Comparison of ENCODE assay signal across 9 cellular contexts in the genomic region with DNA sequence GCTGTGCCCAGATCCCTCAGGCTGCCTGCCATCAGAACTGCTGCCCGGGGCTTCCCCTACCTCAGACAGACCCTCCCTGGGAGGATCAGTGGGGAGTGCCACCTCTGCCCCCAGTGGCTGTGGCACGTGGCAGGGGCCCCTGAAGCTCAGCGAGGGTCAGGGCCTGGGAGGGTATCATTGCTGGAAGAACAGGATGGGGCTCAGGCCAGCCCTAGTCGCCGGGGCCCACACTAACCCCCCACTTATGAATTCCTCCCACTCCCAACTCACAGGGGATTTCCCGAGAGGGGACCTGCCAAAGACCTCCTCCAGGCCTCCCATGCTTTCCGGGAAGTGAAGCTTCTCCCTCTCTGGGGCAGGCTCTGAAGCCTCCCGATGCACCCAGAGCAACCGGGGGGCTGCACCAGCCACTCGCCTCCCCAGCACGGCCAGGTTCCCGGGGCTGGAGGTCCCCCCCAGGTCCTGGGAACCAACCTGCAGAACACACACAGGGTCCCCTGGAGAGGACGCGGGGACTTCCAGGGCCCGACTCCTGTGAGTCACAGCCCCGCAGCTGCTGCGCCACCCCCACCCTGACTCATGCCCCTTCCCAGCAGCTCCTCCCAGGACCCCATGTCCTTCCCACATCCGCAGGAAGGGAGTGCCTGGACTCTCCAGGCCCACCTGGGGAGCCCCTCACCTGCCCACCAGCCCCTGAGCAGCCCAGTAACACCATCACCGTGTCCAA. TPM values are rescaled to one million over a fixed set of nuclear protein-coding genes. Genes with fewer than 3 reads are reported as not detected.
DNase-seq lines count a peak whose midpoint lies in the region; ATAC-seq, FAIRE-seq and TF ChIP-seq lines count a peak whose summit lies in the region.
"Had no signal": no experiment of that assay in that cellular context is flagged by ENCODE, and none has a peak within 500 bp of the region (broad histone marks: within the 10 kb centered on the region; RNA-seq: fewer than 3 reads in every experiment).

No MANE protein-coding gene starts in this region.

- no peaks in the 10 kb centered on the region for H4K20me1 ChIP-seq in GM12878 (ENCODE audit: control insufficient read depth, insufficient read depth)

- in situ Hi-C loops in GM12878 (cut with MboI): no loop called here

- RAD21 ChIA-PET in GM12878 (lab: Charles Lee; ENCODE audit: unreplicated experiment): interaction anchor here (0.6 to 1.6 kb wide), 5 partner anchors 9 to 499 kb away, joined by 3 to 4 read pairs (median 3); a partner anchor contains a TSS

- H2AFZ ChIP-seq in GM12878 (ENCODE audit: control insufficient read depth, low read depth, low read length): no peak overlapping the region

- no peak for FAIRE-seq in GM12878 (lab: Jason Lieb, UNC)
- FAIRE-seq: islet of Langerhans had no signal

- H3K9me3 ChIP-seq in GM12878 (replicated peaks; ENCODE audit: control insufficient read depth, insufficient read depth, low read length) (no peaks in the 10 kb centered on the region), suprapubic skin (no peaks in the 10 kb centered on the region)

- TF ChIP-seq CTCF in BJ (IDR thresholded peaks at IDR 0.05; ENCODE audit: insufficient read depth, low read depth, low read length): no peak
- no peak for TF ChIP-seq CTCF in GM12878 (IDR thresholded peaks at IDR 0.05 in 2 of 3, conservative IDR thresholded peaks at IDR 0.05 in 1 of 3; ENCODE audit: control insufficient read depth in 2 of 3, extremely low read depth in 1 of 3, insufficient read depth in 1 of 3, low read depth in 3 of 3, low read length in 3 of 3)
- TF ChIP-seq CTCF in suprapubic skin (IDR thresholded peaks at IDR 0.05): no peak

- H3K27me3 ChIP-seq in BJ (ENCODE audit: control insufficient read depth, insufficient read depth, low read length) (no peaks in the 10 kb centered on the region), GM12878 (replicated peaks in 1 of 2; ENCODE audit: control insufficient read depth in 2 of 2, insufficient read depth in 2 of 2, low read length in 1 of 2) (no peaks in the 10 kb centered on the region), suprapubic skin (no peaks in the 10 kb centered on the region)

- CTCF ChIA-PET in BJ (lab: Yijun Ruan, JAX): interaction anchor here (0.6 to 1.1 kb wide), 4 partner anchors 9 to 161 kb away, joined by 3 to 4 read pairs (median 4); a partner anchor contains a TSS
- CTCF ChIA-PET in GM12878 (lab: Yijun Ruan, JAX): interaction anchor here (1.0 to 1.6 kb wide), 2 partner anchors 9 to 162 kb away, joined by 4 to 8 read pairs; a partner anchor contains a TSS

- H3K4me1 ChIP-seq in GM12878 (ENCODE audit: control insufficient read depth, insufficient read depth, low read length) (peaks cover 16% of the 10 kb centered on the region), suprapubic skin (peaks cover 57% of the 10 kb centered on the region)

- SMC1A ChIA-PET in GM12878 (lab: Charles Lee; ENCODE audit: uncharacterized antibody, unreplicated experiment): interaction anchor here (1.3 to 1.6 kb wide), 3 partner anchors 37 to 161 kb away, joined by 3 to 4 read pairs (median 3); a partner anchor contains a TSS

- TF ChIP-seq POLR2A in GM12878 (IDR thresholded peaks at IDR 0.05; ENCODE audit: low read depth, low read length): peak; percentile 52
- no peak for TF ChIP-seq POLR2A in suprapubic skin (IDR thresholded peaks at IDR 0.05)

- H3K9ac ChIP-seq in GM12878 (ENCODE audit: control insufficient read depth, insufficient read depth, low read length): no peak overlapping the region; the same call in 1 of the 2 replicates

- H3K36me3 ChIP-seq in BJ (ENCODE audit: control insufficient read depth, insufficient read depth, low read length): peaks cover 21% of the 10 kb centered on the region
- no peaks in the 10 kb centered on the region; a peak in 2 of 4 replicates for H3K36me3 ChIP-seq in GM12878 (ENCODE audit: control insufficient read depth in 2 of 2, insufficient read depth in 2 of 2, low read length in 1 of 2)
- peaks cover 10% of the 10 kb centered on the region for H3K36me3 ChIP-seq in suprapubic skin

- H3K27ac ChIP-seq in GM12878 (ENCODE audit: control insufficient read depth, insufficient read depth) (peak overlapping the region; percentile 75), suprapubic skin (peak overlapping the region; percentile 86)

- POLR2A ChIA-PET in BJ (lab: Charles Lee) (interaction anchor here (0.8 kb wide), 1 partner anchor 9 kb away, joined by 6 read pairs; a partner anchor contains a TSS), GM12878 (lab: Charles Lee) (interaction anchor here (0.6 to 1.6 kb wide), 3 partner anchors 93 to 161 kb away, joined by 3 to 7 read pairs (median 3); a partner anchor contains a TSS)

- TF ChIP-seq EP300 in GM12878 (IDR thresholded peaks at IDR 0.05; ENCODE audit: borderline replicate concordance in 1 of 2, control insufficient read depth in 1 of 2, low read depth in 2 of 2, low read length in 2 of 2) (0 out of 4 replicates have a peak, but pooled peaks of 1 of the 2 experiments have one; percentile 21), suprapubic skin (IDR thresholded peaks at IDR 0.05) (no peak)

- peak overlapping the region; percentile 19 for H3K4me2 ChIP-seq in GM12878 (ENCODE audit: control insufficient read depth, insufficient read depth)

- peak; percentile 51 for DNase-seq in BJ (ENCODE audit: low read depth)
- DNase-seq in LHCN-M2 (ENCODE audit: low read depth): peak; percentile 93
- peak; percentile 30 for DNase-seq in GM12878 (ENCODE audit: low read depth, low spot score)
- peak; percentile 27 for DNase-seq in left kidney (ENCODE audit: low read depth, low spot score)
- DNase-seq in suprapubic skin (ENCODE audit: low spot score in 2 of 2): peak in 1 of 2 donors; percentile 77
- no peak for DNase-seq in NCI-H446 (lab: John Stamatoyannopoulos, UW)

- WGBS in GM12878 (ENCODE audit: insufficient coverage, insufficient replicate concordance, low lambda C conversion rate, missing lambda C conversion rate): 8% methylated on average over 18 of the region's 19 CpGs
- WGBS in suprapubic skin: 30% methylated on average over 11 of the region's 19 CpGs

- ATAC-seq in GM12878 (peak; percentile 78), GM21528 (IDR thresholded peaks at IDR 0.05; ENCODE audit: low FRiP score, unreplicated experiment) (no peak), GM21526 (IDR thresholded peaks at IDR 0.05; ENCODE audit: low FRiP score, unreplicated experiment) (no peak)

- no peak overlapping the region for H3K4me3 ChIP-seq in BJ (ENCODE audit: low read depth, low read length)
- no peak overlapping the region for H3K4me3 ChIP-seq in GM12878
- peak overlapping the region; percentile 47 for H3K4me3 ChIP-seq in suprapubic skin

- no peaks in the 10 kb centered on the region for H3K79me2 ChIP-seq in GM12878 (ENCODE audit: control insufficient read depth, insufficient read depth, low read length)

- no TSS peak for BruUV-seq in GM12878 (replicated peaks; lab: Mats Ljungman, UMichigan)

- no peak for TF ChIP-seq RAD21 in GM12878 (IDR thresholded peaks at IDR 0.05; ENCODE audit: insufficient read depth, low read depth, low read length)

- intact Hi-C loops in GM12878 (cut with micrococcal nuclease; ENCODE audit: unreplicated experiment): loop anchor here (2.0 kb wide), 1 partner anchor 88 kb away; no protein-coding TSS in a partner anchor

RNA-seq across cellular contexts. Expression of a gene that starts 2.5 kb away (rescaled TPM):
- polyA plus RNA-seq in BJ (2011; rRNA removed): 2.1 and 3.2 TPM in 2 replicates
- 0.46 TPM in 1 of 2 replicates, not detected in the other for polyA minus RNA-seq in BJ (2011; rRNA and poly(A)+ RNA removed)
- 6.2 and 6.7 TPM in 2 replicates for total RNA-seq in LHCN-M2 (2014; rRNA removed)
- 1.0 TPM for polyA plus RNA-seq in LHCN-M2 (2012)
- total RNA-seq in GM12878 (2013; cell fraction: nucleolus; rRNA removed): not detected in 2 replicates
- total RNA-seq in GM12878 (2014; rRNA removed): 0.71 and 1.8 TPM in 2 replicates
- total RNA-seq in GM12878 (2014; rRNA removed; fragmentation: Illumina TruSeq; extraction: Trizol): not detected in 2 replicates
- not detected in 2 replicates for total RNA-seq in GM12878 (2021)
- polyA plus RNA-seq in GM12878 (2011; ENCODE audit: low read depth): not detected
- polyA plus RNA-seq in GM12878 (2011; rRNA removed): not detected in 2 replicates
- polyA plus RNA-seq in GM12878 (2011; cell fraction: cytosol; rRNA removed): 0.75 and 1.7 TPM in 2 replicates
- 11.0 and 11.6 TPM in 2 replicates for polyA plus RNA-seq in GM12878 (2011; cell fraction: nucleus; rRNA removed)
- 0.38 and 0.65 TPM in 2 replicates for polyA plus RNA-seq in GM12878 (2012)
- polyA plus RNA-seq in GM12878 (2014; fragmentation: Illumina TruSeq; extraction: Trizol): not detected in 2 replicates
- not detected for polyA plus RNA-seq in GM12878 (2014; fragmentation: Nextera tagmentation; extraction: Ambion mirVana)
- polyA plus RNA-seq in GM12878 (2014; rRNA removed): 1.9 and 2.2 TPM in 2 replicates
- polyA plus RNA-seq in GM12878 (2016; fragmentation: Nextera tagmentation; extraction: Ambion mirVana): under 1 TPM in 1 of 2 experiments, not detected in 1; 0.67 TPM
- polyA minus RNA-seq in GM12878 (2011; rRNA and poly(A)+ RNA removed): not detected in 2 replicates
- polyA minus RNA-seq in GM12878 (2011; cell fraction: cytosol; rRNA and poly(A)+ RNA removed): not detected in 2 replicates
- not detected in 2 replicates for polyA minus RNA-seq in GM12878 (2011; cell fraction: nucleus; rRNA and poly(A)+ RNA removed)
- total RNA-seq in suprapubic skin: 10 to 100 TPM in 2 of 4 donors, 1 to 10 TPM in 2; 2.1 to 16.1 (median 11.1) TPM

RNA-seq across cellular contexts. Expression of a gene that starts 8.9 kb away (rescaled TPM):
- polyA plus RNA-seq in BJ (2011; rRNA removed): 29.3 and 41.9 TPM in 2 replicates
- 14.8 and 16.4 TPM in 2 replicates for polyA minus RNA-seq in BJ (2011; rRNA and poly(A)+ RNA removed)
- 49.4 and 54.8 TPM in 2 replicates for total RNA-seq in LHCN-M2 (2014; rRNA removed)
- polyA plus RNA-seq in LHCN-M2 (2012): 38.1 TPM
- total RNA-seq in GM12878 (2013; cell fraction: nucleolus; rRNA removed): 70.8 and 77.8 TPM in 2 replicates
- 40.6 and 41.6 TPM in 2 replicates for total RNA-seq in GM12878 (2014; rRNA removed)
- total RNA-seq in GM12878 (2014; rRNA removed; fragmentation: Illumina TruSeq; extraction: Trizol): 18.2 and 21.6 TPM in 2 replicates
- total RNA-seq in GM12878 (2021): 52.1 and 55.1 TPM in 2 replicates
- polyA plus RNA-seq in GM12878 (2011; ENCODE audit: low read depth): 11.9 TPM
- polyA plus RNA-seq in GM12878 (2011; rRNA removed): 23.1 and 27.6 TPM in 2 replicates
- polyA plus RNA-seq in GM12878 (2011; cell fraction: cytosol; rRNA removed): 33.0 and 47.4 TPM in 2 replicates
- 80.3 and 106 TPM in 2 replicates for polyA plus RNA-seq in GM12878 (2011; cell fraction: nucleus; rRNA removed)
- 27.1 and 27.9 TPM in 2 replicates for polyA plus RNA-seq in GM12878 (2012)
- polyA plus RNA-seq in GM12878 (2014; fragmentation: Illumina TruSeq; extraction: Trizol): 5.2 and 11.7 TPM in 2 replicates
- polyA plus RNA-seq in GM12878 (2014; fragmentation: Nextera tagmentation; extraction: Ambion mirVana): 1 to 10 TPM in 1 of 2 experiments, under 1 TPM in 1; 0.37 to 3.5 TPM
- polyA plus RNA-seq in GM12878 (2014; rRNA removed): 42.6 and 49.0 TPM in 2 replicates
- polyA plus RNA-seq in GM12878 (2016; fragmentation: Nextera tagmentation; extraction: Ambion mirVana): 10 to 100 TPM; 66.8 to 71.7 TPM
- 22.1 and 28.6 TPM in 2 replicates for polyA minus RNA-seq in GM12878 (2011; rRNA and poly(A)+ RNA removed)
- 7.5 and 9.1 TPM in 2 replicates for polyA minus RNA-seq in GM12878 (2011; cell fraction: cytosol; rRNA and poly(A)+ RNA removed)
- polyA minus RNA-seq in GM12878 (2011; cell fraction: nucleus; rRNA and poly(A)+ RNA removed): 29.5 and 51.3 TPM in 2 replicates
- total RNA-seq in suprapubic skin: 10 to 100 TPM; 22.1 to 31.9 (median 27.6) TPM

RNA-seq across cellular contexts. Expression of a gene that starts 8.9 kb away (rescaled TPM):
- polyA plus RNA-seq in BJ (2011; rRNA removed): 9.4 and 15.9 TPM in 2 replicates
- polyA minus RNA-seq in BJ (2011; rRNA and poly(A)+ RNA removed): 5.9 and 12.5 TPM in 2 replicates
- total RNA-seq in LHCN-M2 (2014; rRNA removed): 31.5 and 40.1 TPM in 2 replicates
- 16.0 TPM for polyA plus RNA-seq in LHCN-M2 (2012)
- 17.5 and 26.2 TPM in 2 replicates for total RNA-seq in GM12878 (2013; cell fraction: nucleolus; rRNA removed)
- 23.3 and 24.4 TPM in 2 replicates for total RNA-seq in GM12878 (2014; rRNA removed)
- 5.3 and 7.4 TPM in 2 replicates for total RNA-seq in GM12878 (2014; rRNA removed; fragmentation: Illumina TruSeq; extraction: Trizol)
- total RNA-seq in GM12878 (2021): 34.8 and 37.2 TPM in 2 replicates
- polyA plus RNA-seq in GM12878 (2011; ENCODE audit: low read depth): 15.5 TPM
- 4.8 and 12.7 TPM in 2 replicates for polyA plus RNA-seq in GM12878 (2011; rRNA removed)
- 14.4 and 24.5 TPM in 2 replicates for polyA plus RNA-seq in GM12878 (2011; cell fraction: cytosol; rRNA removed)
- polyA plus RNA-seq in GM12878 (2011; cell fraction: nucleus; rRNA removed): 44.3 and 66.3 TPM in 2 replicates
- polyA plus RNA-seq in GM12878 (2012): 16.7 and 24.9 TPM in 2 replicates
- 1.3 and 4.9 TPM in 2 replicates for polyA plus RNA-seq in GM12878 (2014; fragmentation: Illumina TruSeq; extraction: Trizol)
- under 1 TPM; 0.58 to 0.79 TPM for polyA plus RNA-seq in GM12878 (2014; fragmentation: Nextera tagmentation; extraction: Ambion mirVana)
- polyA plus RNA-seq in GM12878 (2014; rRNA removed): 26.7 and 31.6 TPM in 2 replicates
- polyA plus RNA-seq in GM12878 (2016; fragmentation: Nextera tagmentation; extraction: Ambion mirVana): 10 to 100 TPM; 42.5 to 52.9 TPM
- polyA minus RNA-seq in GM12878 (2011; rRNA and poly(A)+ RNA removed): 8.0 and 15.6 TPM in 2 replicates
- polyA minus RNA-seq in GM12878 (2011; cell fraction: cytosol; rRNA and poly(A)+ RNA removed): 7.4 and 9.8 TPM in 2 replicates
- 7.1 and 15.2 TPM in 2 replicates for polyA minus RNA-seq in GM12878 (2011; cell fraction: nucleus; rRNA and poly(A)+ RNA removed)
- 10 to 100 TPM; 21.7 to 25.8 (median 23.3) TPM for total RNA-seq in suprapubic skin

RNA-seq across cellular contexts. Expression of a gene that starts 37.6 kb away (rescaled TPM):
- polyA plus RNA-seq in BJ (2011; rRNA removed) (1.7 and 2.5 TPM in 2 replicates), GM12878 (2011; rRNA removed) (3.1 and 7.2 TPM in 2 replicates), GM12878 (2014; fragmentation: Illumina TruSeq; extraction: Trizol) (0.32 and 1.1 TPM in 2 replicates), GM12878 (2014; fragmentation: Nextera tagmentation; extraction: Ambion mirVana) (1 to 10 TPM in 1 of 2 experiments, under 1 TPM in 1; 0.35 to 1.7 TPM), GM12878 (2014; rRNA removed) (102 and 128 TPM in 2 replicates), GM12878 (2016; fragmentation: Nextera tagmentation; extraction: Ambion mirVana) (100 to 1,000 TPM; 119 to 154 TPM)
- polyA minus RNA-seq in BJ (2011; rRNA and poly(A)+ RNA removed): 0.47 and 0.67 TPM in 2 replicates
- total RNA-seq in LHCN-M2 (2014; rRNA removed) (16.2 and 19.1 TPM in 2 replicates), GM12878 (2014; rRNA removed) (72.3 and 109 TPM in 2 replicates), GM12878 (2014; rRNA removed; fragmentation: Illumina TruSeq; extraction: Trizol) (3.3 and 3.9 TPM in 2 replicates), GM12878 (2021) (78.1 and 92.7 TPM in 2 replicates), suprapubic skin (10 to 100 TPM; 12.2 to 36.5 (median 16.9) TPM)
- polyA plus RNA-seq in LHCN-M2 (2012): 2.3 TPM
- 15.2 and 16.4 TPM in 2 replicates for total RNA-seq in GM12878 (2013; cell fraction: nucleolus; rRNA removed)
- 12.0 TPM for polyA plus RNA-seq in GM12878 (2011; ENCODE audit: low read depth)
- polyA plus RNA-seq in GM12878 (2011; cell fraction: cytosol; rRNA removed): 25.0 and 57.5 TPM in 2 replicates
- polyA plus RNA-seq in GM12878 (2011; cell fraction: nucleus; rRNA removed): 82.2 and 136 TPM in 2 replicates
- 44.2 and 49.4 TPM in 2 replicates for polyA plus RNA-seq in GM12878 (2012)
- 1.2 and 5.4 TPM in 2 replicates for polyA minus RNA-seq in GM12878 (2011; rRNA and poly(A)+ RNA removed)
- 15.1 and 15.2 TPM in 2 replicates for polyA minus RNA-seq in GM12878 (2011; cell fraction: cytosol; rRNA and poly(A)+ RNA removed)
- 15.1 and 31.5 TPM in 2 replicates for polyA minus RNA-seq in GM12878 (2011; cell fraction: nucleus; rRNA and poly(A)+ RNA removed)

RNA-seq across cellular contexts. Expression of a gene that starts 40.7 kb away (rescaled TPM):
- polyA plus RNA-seq in BJ (2011; rRNA removed) (36.6 and 52.0 TPM in 2 replicates), GM12878 (2011; rRNA removed) (7.5 and 11.8 TPM in 2 replicates), GM12878 (2014; fragmentation: Illumina TruSeq; extraction: Trizol) (0.59 and 5.4 TPM in 2 replicates), GM12878 (2014; fragmentation: Nextera tagmentation; extraction: Ambion mirVana) (1 to 10 TPM in 1 of 2 experiments, under 1 TPM in 1; 0.34 to 2.8 TPM), GM12878 (2014; rRNA removed) (47.2 and 52.6 TPM in 2 replicates), GM12878 (2016; fragmentation: Nextera tagmentation; extraction: Ambion mirVana) (10 to 100 TPM; 14.9 to 19.8 TPM)
- 14.7 and 26.1 TPM in 2 replicates for polyA minus RNA-seq in BJ (2011; rRNA and poly(A)+ RNA removed)
- total RNA-seq in LHCN-M2 (2014; rRNA removed) (150 and 157 TPM in 2 replicates), GM12878 (2014; rRNA removed) (26.0 and 32.1 TPM in 2 replicates), GM12878 (2014; rRNA removed; fragmentation: Illumina TruSeq; extraction: Trizol) (11.4 TPM in 2 replicates), GM12878 (2021) (64.2 and 65.9 TPM in 2 replicates), suprapubic skin (100 to 1,000 TPM in 3 of 4 donors, 10 to 100 TPM in 1; 96.9 to 118 (median 107) TPM)
- polyA plus RNA-seq in LHCN-M2 (2012): 151 TPM
- total RNA-seq in GM12878 (2013; cell fraction: nucleolus; rRNA removed): 8.0 and 8.3 TPM in 2 replicates
- 7.1 TPM for polyA plus RNA-seq in GM12878 (2011; ENCODE audit: low read depth)
- polyA plus RNA-seq in GM12878 (2011; cell fraction: cytosol; rRNA removed): 9.3 and 17.5 TPM in 2 replicates
- polyA plus RNA-seq in GM12878 (2011; cell fraction: nucleus; rRNA removed): 71.2 and 88.5 TPM in 2 replicates
- polyA plus RNA-seq in GM12878 (2012): 27.8 and 37.4 TPM in 2 replicates
- 1.4 and 6.6 TPM in 2 replicates for polyA minus RNA-seq in GM12878 (2011; rRNA and poly(A)+ RNA removed)
- 5.5 and 9.0 TPM in 2 replicates for polyA minus RNA-seq in GM12878 (2011; cell fraction: cytosol; rRNA and poly(A)+ RNA removed)
- 8.7 and 14.4 TPM in 2 replicates for polyA minus RNA-seq in GM12878 (2011; cell fraction: nucleus; rRNA and poly(A)+ RNA removed)

Comparison
In these comparisons a context has a peak if more than half of its experiments do, and no peak if none do; other contexts are left out.
1. DNase-seq: peak in BJ (single experiment), LHCN-M2 (single experiment), GM12878 (single experiment) and left kidney (single experiment); none in NCI-H446 (0 of 2).